In genomic region chr1:38991638-38992449, GRCh38 we compare ENCODE assay signal across 8 cellular contexts. TPM values are rescaled to one million over a fixed set of nuclear protein-coding genes. Genes with fewer than 3 reads are reported as not detected.
DNase-seq lines count a peak whose midpoint lies in the region; ATAC-seq and TF ChIP-seq lines count a peak whose summit lies in the region.

No MANE protein-coding gene starts in this region.

- no peak for ATAC-seq in T-helper 17 cell
- no peak for ATAC-seq in memory B cell (ENCODE audit: low read depth)
- no peak for ATAC-seq in stimulated activated naive CD8-positive, alpha-beta T cell treated with anti-CD3 and anti-CD28 coated beads, Interleukin-15, amount 100 ng/mL, for 72 hours
- ATAC-seq in HG02938 (IDR thresholded peaks at IDR 0.05; ENCODE audit: unreplicated experiment) = no peak
- no peak for ATAC-seq in GM18868 (IDR thresholded peaks at IDR 0.05; ENCODE audit: unreplicated experiment)

- peaks cover 3% of the 10 kb centered on the region for H3K4me1 ChIP-seq in endocrine pancreas (ENCODE audit: control insufficient read depth, insufficient read depth, low read length)

- no peaks in the 10 kb centered on the region for H3K27me3 Mint-ChIP-seq in T-helper 17 cell
- H3K27me3 Mint-ChIP-seq in memory B cell = no peaks in the 10 kb centered on the region
- H3K27me3 Mint-ChIP-seq in stimulated activated naive CD8-positive, alpha-beta T cell treated with anti-CD3 and anti-CD28 coated beads, Interleukin-15, amount 100 ng/mL, for 72 hours = no peaks in the 10 kb centered on the region

- H3K9ac ChIP-seq in endocrine pancreas (ENCODE audit: control insufficient read depth, insufficient read depth, low read length) = peak overlapping the region; percentile 84

- no peak for TF ChIP-seq CTCF in HL-60 (IDR thresholded peaks at IDR 0.05; ENCODE audit: insufficient read depth, low read length)

- H3K36me3 ChIP-seq in endocrine pancreas (ENCODE audit: control insufficient read depth, insufficient read depth, low read length) = no peaks in the 10 kb centered on the region

- no peaks in the 10 kb centered on the region for H3K9me3 Mint-ChIP-seq in memory B cell
- H3K9me3 Mint-ChIP-seq in stimulated activated naive CD8-positive, alpha-beta T cell treated with anti-CD3 and anti-CD28 coated beads, Interleukin-15, amount 100 ng/mL, for 72 hours = no peaks in the 10 kb centered on the region

- DNase-seq in ELF-1 (ENCODE audit: low read depth, low spot score) (peak; percentile 60), HL-60 (ENCODE audit: low read depth in 1 of 2, low spot score in 1 of 2) (peak in 1 of 2 experiments; percentile 39), T-helper 17 cell (no peak), memory B cell (ENCODE audit: low spot score in 2 of 2) (peak in 1 of 2 donors; percentile 13)
- peak in 1 of 2 donors; percentile 16 for DNase-seq in stimulated activated naive CD8-positive, alpha-beta T cell treated with anti-CD3 and anti-CD28 coated beads, Interleukin-15, amount 100 ng/mL, for 72 hours

- peak overlapping the region; percentile 96 for H3K4me3 ChIP-seq in HL-60 (replicated peaks; ENCODE audit: insufficient read depth, low read length)
- H3K4me3 ChIP-seq in endocrine pancreas (ENCODE audit: control insufficient read depth, insufficient read depth, low read length) = peak overlapping the region; percentile 84

- H3K36me3 Mint-ChIP-seq in T-helper 17 cell (ENCODE audit: low read depth) (no peaks in the 10 kb centered on the region), memory B cell (peaks cover 8% of the 10 kb centered on the region)

- peak overlapping the region; percentile 91 for H3K27ac Mint-ChIP-seq in T-helper 17 cell
- peak overlapping the region; percentile 54 for H3K27ac Mint-ChIP-seq in memory B cell
- peak overlapping the region; percentile 83 to 88 for H3K27ac Mint-ChIP-seq in stimulated activated naive CD8-positive, alpha-beta T cell treated with anti-CD3 and anti-CD28 coated beads, Interleukin-15, amount 100 ng/mL, for 72 hours

- H3K4me3 Mint-ChIP-seq in T-helper 17 cell (peak overlapping the region; percentile 96), memory B cell (peak overlapping the region; percentile 87)
- H3K4me3 Mint-ChIP-seq in stimulated activated naive CD8-positive, alpha-beta T cell treated with anti-CD3 and anti-CD28 coated beads, Interleukin-15, amount 100 ng/mL, for 72 hours = peak overlapping the region; percentile 80 to 85

- H3K27ac ChIP-seq in HL-60 (replicated peaks) = peak overlapping the region; percentile 88

- H3K9me3 ChIP-seq in T-helper 17 cell (ENCODE audit: control insufficient read depth, low read length, poor library complexity, severe bottlenecking) (no peaks in the 10 kb centered on the region), endocrine pancreas (ENCODE audit: control insufficient read depth, low read length) (no peaks in the 10 kb centered on the region)

- H3K4me1 Mint-ChIP-seq in T-helper 17 cell = peaks cover 38% of the 10 kb centered on the region
- H3K4me1 Mint-ChIP-seq in memory B cell = peaks cover 20% of the 10 kb centered on the region
- peaks cover 63% of the 10 kb centered on the region for H3K4me1 Mint-ChIP-seq in stimulated activated naive CD8-positive, alpha-beta T cell treated with anti-CD3 and anti-CD28 coated beads, Interleukin-15, amount 100 ng/mL, for 72 hours

- H3K27me3 ChIP-seq in HL-60 (ENCODE audit: insufficient read depth, poor library complexity, severe bottlenecking) (no peaks in the 10 kb centered on the region), endocrine pancreas (ENCODE audit: control insufficient read depth, insufficient read depth, low read length) (no peaks in the 10 kb centered on the region)

RNA-seq across cellular contexts. Expression of gene AKIRIN1, which starts 0.8 kb away (rescaled TPM):
- total RNA-seq in T-helper 17 cell = 10 to 100 TPM; 74.2 to 82.1 TPM

RNA-seq across cellular contexts. Expression of gene NDUFS5, which starts 34.3 kb away (rescaled TPM):
- total RNA-seq in T-helper 17 cell = 10 to 100 TPM; 86.6 to 94.0 TPM

RNA-seq across cellular contexts. Expression of gene RHBDL2, which starts 50.2 kb away (rescaled TPM):
- total RNA-seq in T-helper 17 cell = not detected
